ENCODE assay signal across 8 cellular contexts in the genomic region with DNA sequence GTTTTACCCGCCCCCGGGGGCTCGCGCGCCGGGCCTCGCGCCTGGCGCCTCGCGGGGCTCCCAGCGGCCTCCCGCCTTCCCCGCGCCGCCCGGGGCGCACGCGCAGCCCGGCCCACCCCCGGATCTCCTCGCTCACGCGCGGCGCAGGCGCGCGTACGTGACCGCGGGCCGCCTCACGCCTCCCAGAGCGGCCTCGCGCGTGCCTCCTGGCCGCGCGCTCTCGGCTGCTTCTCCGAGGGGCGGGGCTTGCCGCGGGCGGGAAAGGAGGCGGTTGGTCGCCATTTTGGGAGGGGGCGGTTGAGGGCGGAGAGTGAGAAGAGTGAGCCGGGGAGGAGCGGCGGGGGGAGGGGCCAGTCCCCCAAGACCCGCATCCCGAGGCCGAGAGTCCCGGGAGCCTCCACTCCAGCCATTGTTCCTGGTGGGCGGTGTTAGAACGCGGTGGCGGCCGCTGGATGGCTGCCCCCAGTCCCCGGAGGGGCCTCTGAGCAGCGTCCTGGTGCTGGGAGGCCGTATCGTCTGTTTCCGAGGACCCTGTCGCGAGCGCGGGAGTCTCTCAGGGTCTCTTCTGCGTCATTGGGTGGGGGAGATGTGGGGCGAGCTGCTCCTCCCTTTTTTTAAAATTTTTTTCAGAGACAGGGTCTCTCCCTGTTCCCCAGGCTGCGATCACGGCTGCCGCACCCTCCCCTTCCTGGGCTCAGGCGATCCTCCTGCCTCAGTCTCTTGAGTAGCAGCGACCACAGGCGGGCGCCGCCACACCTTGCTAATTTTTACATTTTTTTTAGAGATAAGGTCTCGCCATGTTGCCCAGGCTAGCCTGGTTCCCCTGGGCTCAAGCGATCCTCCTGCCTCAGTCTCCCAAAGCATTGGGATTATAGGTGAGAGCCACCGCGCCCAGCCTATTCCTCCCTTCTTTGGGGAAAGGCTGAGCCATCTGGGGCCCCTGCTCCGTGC. TPM values are rescaled to one million over a fixed set of nuclear protein-coding genes. Genes with fewer than 3 reads are reported as not detected.
DNase-seq lines count a peak whose midpoint lies in the region; ATAC-seq and TF ChIP-seq lines count a peak whose summit lies in the region.

A gene with protein sequence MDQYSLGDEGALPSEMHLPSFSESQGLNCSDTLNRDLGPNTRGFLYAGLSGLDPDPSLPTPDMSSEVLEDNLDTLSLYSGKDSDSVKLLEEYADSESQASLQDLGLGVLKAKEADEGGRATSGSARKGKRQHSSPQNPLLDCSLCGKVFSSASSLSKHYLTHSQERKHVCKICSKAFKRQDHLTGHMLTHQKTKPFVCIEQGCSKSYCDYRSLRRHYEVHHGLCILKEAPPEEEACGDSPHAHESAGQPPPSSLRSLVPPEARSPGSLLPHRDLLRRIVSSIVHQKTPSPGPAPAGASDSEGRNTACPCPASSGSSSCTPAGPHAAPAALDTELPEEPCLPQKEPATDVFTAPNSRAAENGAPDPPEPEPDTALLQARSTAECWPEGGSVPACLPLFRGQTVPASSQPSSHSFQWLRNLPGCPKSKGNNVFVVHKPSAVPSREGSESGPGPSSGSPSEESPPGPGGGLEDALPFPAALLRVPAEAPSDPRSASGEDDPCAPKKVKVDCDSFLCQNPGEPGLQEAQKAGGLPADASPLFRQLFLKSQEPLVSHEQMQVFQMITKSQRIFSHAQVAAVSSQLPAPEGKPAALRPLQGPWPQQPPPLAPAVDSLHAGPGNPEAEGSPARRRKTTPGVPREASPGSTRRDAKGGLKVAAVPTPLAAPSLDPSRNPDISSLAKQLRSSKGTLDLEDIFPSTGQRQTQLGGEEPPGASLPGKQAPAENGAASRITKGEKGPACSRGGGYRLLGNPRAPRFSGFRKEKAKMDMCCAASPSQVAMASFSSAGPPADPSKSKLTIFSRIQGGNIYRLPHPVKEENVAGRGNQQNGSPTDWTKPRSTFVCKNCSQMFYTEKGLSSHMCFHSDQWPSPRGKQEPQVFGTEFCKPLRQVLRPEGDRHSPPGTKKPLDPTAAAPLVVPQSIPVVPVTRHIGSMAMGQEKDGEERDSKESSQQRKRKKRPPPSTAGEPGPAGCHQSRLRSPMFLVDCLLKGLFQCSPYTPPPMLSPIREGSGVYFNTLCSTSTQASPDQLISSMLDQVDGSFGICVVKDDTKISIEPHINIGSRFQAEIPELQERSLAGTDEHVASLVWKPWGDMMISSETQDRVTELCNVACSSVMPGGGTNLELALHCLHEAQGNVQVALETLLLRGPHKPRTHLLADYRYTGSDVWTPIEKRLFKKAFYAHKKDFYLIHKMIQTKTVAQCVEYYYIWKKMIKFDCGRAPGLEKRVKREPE (N-terminal part only) (minus strand): TSS at position 73 of the 951 bp plus-strand sequence. CDS start 17,292 bp downstream, outside the sequence.

- H3K27me3 ChIP-seq in AG04450 (ENCODE audit: control insufficient read depth, insufficient read depth, low read length): peaks cover 20% of the 10 kb centered on the region
- H3K27me3 ChIP-seq in body of pancreas: no peaks in the 10 kb centered on the region

- H3K36me3 ChIP-seq in body of pancreas (replicated peaks in 1 of 2; ENCODE audit: insufficient read depth in 1 of 2, low read depth in 2 of 2): no peaks in the 10 kb centered on the region

- H3K4me1 ChIP-seq in body of pancreas: peaks cover 8% of the 10 kb centered on the region

- intact Hi-C loops in body of pancreas (cut with DNase I): no loop called here

- H3K27ac ChIP-seq in AG04450 (ENCODE audit: low read depth, low read length): no peak within 1 kb of the TSS
- H3K27ac ChIP-seq in body of pancreas: no peak within 1 kb of the TSS

- POLR2A ChIA-PET in AG04450 (lab: Yijun Ruan, JAX): no interaction called here

- 21 to 39% methylated on average over 29 to 78 of the region's 88 CpGs for WGBS in body of pancreas, 2 donors

- H3K9me3 ChIP-seq in AG04450 (ENCODE audit: control insufficient read depth, insufficient read depth, low read length): peaks cover 14% of the 10 kb centered on the region; the same call in 1 of the 2 replicates
- no peaks in the 10 kb centered on the region for H3K9me3 ChIP-seq in body of pancreas

- ATAC-seq in body of pancreas (peak; percentile 83), HG02885 (IDR thresholded peaks at IDR 0.05; ENCODE audit: poor library complexity, unreplicated experiment) (no peak), HG02623 (IDR thresholded peaks at IDR 0.05; ENCODE audit: unreplicated experiment) (no peak)

- CTCF ChIA-PET in AG04450 (lab: Charles Lee): no interaction called here

- H3K4me3 ChIP-seq in AG04450 (ENCODE audit: low read depth, low read length) (peak within 1 kb of the TSS; percentile 35), body of pancreas (no peak within 1 kb of the TSS)

- DNase-seq in AG04450 (ENCODE audit: low read depth, low spot score): no peak
- peak; percentile 60 to 81 (median 70) for DNase-seq in activated CD4-positive, CD25-positive, alpha-beta regulatory T cell (lab: John Stamatoyannopoulos, UW)
- DNase-seq in body of pancreas: peak; percentile 54 to 63 (median 60)
- peak; percentile 50 for DNase-seq in medulla oblongata (ENCODE audit: extremely low spot score)
- peak; percentile 71 to 73 for DNase-seq in stimulated activated CD8-positive, alpha-beta memory T cell treated with anti-CD3 and anti-CD28 coated beads, Interleukin-2, amount 100 ng/mL, for 1 hour (ENCODE audit: low read depth in 2 of 2)
- DNase-seq in RKO (ENCODE audit: low spot score): no peak

- TF ChIP-seq POLR2A in body of pancreas (IDR thresholded peaks at IDR 0.05): no peak

- TF ChIP-seq CTCF in AG04450 (IDR thresholded peaks at IDR 0.05; ENCODE audit: low read depth, low read length) (no peak), body of pancreas (IDR thresholded peaks at IDR 0.05) (no peak)

RNA-seq across cellular contexts. Expression of the gene that starts here (rescaled TPM):
- polyA plus RNA-seq in AG04450 (2011; rRNA removed): not detected in 2 replicates
- not detected in 2 replicates for polyA minus RNA-seq in AG04450 (2011; rRNA and poly(A)+ RNA removed)
- total RNA-seq in body of pancreas: under 1 TPM in 1 of 2 donors, not detected in 1; under 0.01 TPM

Comparison
In these comparisons a context has a peak if more than half of its experiments do, and no peak if none do; other contexts are left out.
1. Peak in DNase-seq and ATAC-seq in body of pancreas; RNA of the gene not detected or under 1 TPM.
2. DNase-seq: peak in activated CD4-positive, CD25-positive, alpha-beta regulatory T cell (4 of 4), medulla oblongata (single experiment) and stimulated activated CD8-positive, alpha-beta memory T cell treated with anti-CD3 and anti-CD28 coated beads, Interleukin-2, amount 100 ng/mL, for 1 hour (2 of 2); none in AG04450 (single experiment) and RKO (single experiment).